1 cellular context compared by ENCODE assay signal in the genomic region with DNA sequence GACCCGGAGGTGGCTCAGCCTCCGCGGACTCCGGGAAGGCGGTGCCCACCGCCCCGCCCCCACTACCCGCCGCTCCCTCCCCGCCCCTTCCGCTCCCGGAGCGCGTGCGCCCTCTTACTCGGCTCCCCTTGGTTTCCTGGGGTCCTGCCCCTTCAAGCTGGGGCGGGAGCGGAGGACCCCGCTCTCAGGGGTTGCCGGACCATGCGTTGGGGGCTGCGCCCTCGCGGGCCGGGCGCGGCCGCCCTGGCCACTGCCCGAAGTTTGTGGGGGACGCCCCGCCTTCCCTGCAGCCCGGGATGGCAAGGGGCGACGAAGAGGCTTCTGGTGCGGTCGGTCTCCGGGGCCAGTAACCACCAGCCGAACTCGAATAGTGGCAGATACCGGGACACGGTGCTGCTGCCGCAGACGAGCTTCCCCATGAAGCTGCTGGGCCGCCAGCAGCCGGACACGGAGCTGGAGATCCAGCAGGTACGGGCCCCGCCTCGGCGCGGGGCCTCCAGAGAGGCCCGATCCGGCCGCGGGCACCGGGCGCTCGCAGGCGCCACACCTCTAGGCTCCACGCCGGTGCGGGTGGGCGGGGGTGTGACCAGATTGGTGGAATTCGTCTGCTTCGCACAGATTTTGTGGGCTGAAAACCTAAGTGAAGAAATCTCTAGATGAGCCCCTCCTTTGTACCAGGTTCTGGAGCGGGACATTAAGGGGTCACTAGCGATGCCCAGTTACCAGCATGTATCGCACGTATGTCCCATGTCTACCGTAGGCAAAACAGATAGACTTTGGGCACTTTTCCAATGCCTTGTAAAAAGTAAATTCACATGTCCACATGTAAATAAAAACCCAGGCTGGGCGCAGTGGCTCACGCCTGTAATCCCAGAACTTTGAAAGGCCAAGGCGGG.
TF ChIP-seq lines count a peak whose summit lies in the region.

Gene IARS2 (plus strand): TSS at position 117 of the 896 bp plus-strand sequence. CDS start 85 bp downstream, at position 202.

TF ChIP-seq in K562, 482 proteins besides CTCF, POLR2A, EP300 and RAD21 (continued from another document and continues in another):
- TF ChIP-seq ELK1 (CRISPR knock-in tag; IDR thresholded peaks at IDR 0.05) (no peak), RERE (CRISPR knock-in tag; IDR thresholded peaks at IDR 0.05; ENCODE audit: borderline replicate concordance) (0 out of 2 replicates have a peak, but pooled peaks have one; percentile 14), PCBP1 (IDR thresholded peaks at IDR 0.05; ENCODE audit: low read depth, low read length, poor library complexity, severe bottlenecking) (peak; percentile 65), ZSCAN29 (IDR thresholded peaks at IDR 0.05) (0 out of 2 replicates have a peak, but pooled peaks have one; percentile 38), HDAC3 (IDR thresholded peaks at IDR 0.05; ENCODE audit: borderline replicate concordance, partially characterized antibody) (no peak), RBFOX2 (IDR thresholded peaks at IDR 0.05; ENCODE audit: low read depth, low read length) (peak; percentile 81), ZNF133 (CRISPR knock-in tag; IDR thresholded peaks at IDR 0.05) (no peak), BACH1 (tag; IDR thresholded peaks at IDR 0.05) (no peak), ZBTB11 (CRISPR knock-in tag; IDR thresholded peaks at IDR 0.05) (peak in 2 of 3 experiments; percentile 81 to 97; a peak in 4 of 6 replicates), ZNF512 (tag; IDR thresholded peaks at IDR 0.05) (no peak), FOXK2 (conservative IDR thresholded peaks at IDR 0.05 in 1 of 2, IDR thresholded peaks at IDR 0.05 in 1 of 2; ENCODE audit: low read depth in 2 of 2) (no peak), ETS2 (tag; IDR thresholded peaks at IDR 0.05; ENCODE audit: borderline replicate concordance, poor library complexity, severe bottlenecking) (no peak), BCOR (IDR thresholded peaks at IDR 0.05) (no peak), HDAC8 (tag; IDR thresholded peaks at IDR 0.05) (no peak), IRF1 (CRISPR knock-in tag; IDR thresholded peaks at IDR 0.05; ENCODE audit: borderline replicate concordance) (no peak), ETV1 (tag; conservative IDR thresholded peaks at IDR 0.05; ENCODE audit: low read depth) (no peak), MXD1 (CRISPR knock-in tag; IDR thresholded peaks at IDR 0.05; ENCODE audit: borderline replicate concordance, poor library complexity, severe bottlenecking) (no peak), MECOM (CRISPR knock-in tag; IDR thresholded peaks at IDR 0.05) (no peak), TFAM (CRISPR knock-in tag; conservative IDR thresholded peaks at IDR 0.05) (no peak), ETV5 (CRISPR knock-in tag; IDR thresholded peaks at IDR 0.05; ENCODE audit: low read depth) (no peak), USF1 (CRISPR knock-in tag; IDR thresholded peaks at IDR 0.05) (no peak), MTA3 (IDR thresholded peaks at IDR 0.05; ENCODE audit: borderline replicate concordance) (0 out of 2 replicates have a peak, but pooled peaks have one; percentile 57), TBP (optimal IDR thresholded peaks at IDR 0.05; ENCODE audit: low read depth, low read length) (no peak), JUNB (CRISPR knock-in tag; conservative IDR thresholded peaks at IDR 0.05) (no peak), FOXA3 (CRISPR knock-in tag; conservative IDR thresholded peaks at IDR 0.05 in 1 of 2, IDR thresholded peaks at IDR 0.05 in 1 of 2) (peak in 1 of 2 experiments; percentile 49; a peak in 1 of 4 replicates), FOXJ3 (CRISPR knock-in tag; IDR thresholded peaks at IDR 0.05) (no peak), BHLHE40 (IDR thresholded peaks at IDR 0.05; ENCODE audit: low read length) (no peak), ZNF274 (IDR thresholded peaks at IDR 0.05; ENCODE audit: borderline replicate concordance, low read depth, low read length) (no peak; the same call in 1 of the 2 replicates)
- TF ChIP-seq, protein P1, sequence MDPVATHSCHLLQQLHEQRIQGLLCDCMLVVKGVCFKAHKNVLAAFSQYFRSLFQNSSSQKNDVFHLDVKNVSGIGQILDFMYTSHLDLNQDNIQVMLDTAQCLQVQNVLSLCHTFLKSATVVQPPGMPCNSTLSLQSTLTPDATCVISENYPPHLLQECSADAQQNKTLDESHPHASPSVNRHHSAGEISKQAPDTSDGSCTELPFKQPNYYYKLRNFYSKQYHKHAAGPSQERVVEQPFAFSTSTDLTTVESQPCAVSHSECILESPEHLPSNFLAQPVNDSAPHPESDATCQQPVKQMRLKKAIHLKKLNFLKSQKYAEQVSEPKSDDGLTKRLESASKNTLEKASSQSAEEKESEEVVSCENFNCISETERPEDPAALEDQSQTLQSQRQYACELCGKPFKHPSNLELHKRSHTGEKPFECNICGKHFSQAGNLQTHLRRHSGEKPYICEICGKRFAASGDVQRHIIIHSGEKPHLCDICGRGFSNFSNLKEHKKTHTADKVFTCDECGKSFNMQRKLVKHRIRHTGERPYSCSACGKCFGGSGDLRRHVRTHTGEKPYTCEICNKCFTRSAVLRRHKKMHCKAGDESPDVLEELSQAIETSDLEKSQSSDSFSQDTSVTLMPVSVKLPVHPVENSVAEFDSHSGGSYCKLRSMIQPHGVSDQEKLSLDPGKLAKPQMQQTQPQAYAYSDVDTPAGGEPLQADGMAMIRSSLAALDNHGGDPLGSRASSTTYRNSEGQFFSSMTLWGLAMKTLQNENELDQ (CRISPR knock-in tag; IDR thresholded peaks at IDR 0.05; ENCODE audit: borderline replicate concordance), result no peak
- TF ChIP-seq, protein P2, sequence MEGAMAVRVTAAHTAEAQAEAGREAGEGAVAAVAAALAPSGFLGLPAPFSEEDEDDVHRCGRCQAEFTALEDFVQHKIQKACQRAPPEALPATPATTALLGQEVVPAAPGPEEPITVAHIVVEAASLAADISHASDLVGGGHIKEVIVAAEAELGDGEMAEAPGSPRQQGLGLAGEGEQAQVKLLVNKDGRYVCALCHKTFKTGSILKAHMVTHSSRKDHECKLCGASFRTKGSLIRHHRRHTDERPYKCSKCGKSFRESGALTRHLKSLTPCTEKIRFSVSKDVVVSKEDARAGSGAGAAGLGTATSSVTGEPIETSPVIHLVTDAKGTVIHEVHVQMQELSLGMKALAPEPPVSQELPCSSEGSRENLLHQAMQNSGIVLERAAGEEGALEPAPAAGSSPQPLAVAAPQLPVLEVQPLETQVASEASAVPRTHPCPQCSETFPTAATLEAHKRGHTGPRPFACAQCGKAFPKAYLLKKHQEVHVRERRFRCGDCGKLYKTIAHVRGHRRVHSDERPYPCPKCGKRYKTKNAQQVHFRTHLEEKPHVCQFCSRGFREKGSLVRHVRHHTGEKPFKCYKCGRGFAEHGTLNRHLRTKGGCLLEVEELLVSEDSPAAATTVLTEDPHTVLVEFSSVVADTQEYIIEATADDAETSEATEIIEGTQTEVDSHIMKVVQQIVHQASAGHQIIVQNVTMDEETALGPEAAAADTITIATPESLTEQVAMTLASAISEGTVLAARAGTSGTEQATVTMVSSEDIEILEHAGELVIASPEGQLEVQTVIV (CRISPR knock-in tag; IDR thresholded peaks at IDR 0.05; ENCODE audit: borderline replicate concordance), result no peak
- TF ChIP-seq, protein P3, sequence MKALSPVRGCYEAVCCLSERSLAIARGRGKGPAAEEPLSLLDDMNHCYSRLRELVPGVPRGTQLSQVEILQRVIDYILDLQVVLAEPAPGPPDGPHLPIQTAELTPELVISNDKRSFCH (CRISPR knock-in tag; IDR thresholded peaks at IDR 0.05), result no peak
- TF ChIP-seq, protein P3 (tag; IDR thresholded peaks at IDR 0.05), result no peak
